14 cellular contexts compared by ENCODE assay signal in the genomic region with DNA sequence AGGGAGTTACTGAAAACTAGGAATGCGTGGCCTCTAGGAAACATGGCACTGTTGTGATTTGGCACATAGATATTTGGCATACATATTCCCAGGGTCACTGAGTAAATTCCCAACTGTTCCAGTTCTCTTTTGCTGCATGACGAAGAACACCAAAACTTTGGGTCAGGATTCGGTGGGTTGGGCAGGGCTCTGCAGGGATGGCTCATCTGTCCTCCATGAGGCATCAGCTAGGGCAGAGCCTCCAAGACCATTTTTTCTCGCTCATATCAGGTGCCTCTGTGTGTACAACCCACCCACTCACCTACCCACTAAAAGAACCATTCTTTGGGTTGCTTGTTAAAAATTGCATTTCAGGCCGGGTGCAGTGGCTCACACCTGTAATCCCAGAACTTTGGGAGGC.
"Had no signal": no experiment of that assay in that cellular context is flagged by ENCODE, and none has a peak within 500 bp of the region (broad histone marks: within the 10 kb centered on the region; RNA-seq: fewer than 3 reads in every experiment).

No MANE protein-coding gene starts in this region.

- H3K9me3 ChIP-seq: body of pancreas, pancreas had no signal

- DNase-seq: activated CD4-positive, alpha-beta T cell treated with anti-CD3 and anti-CD28 coated beads, Interleukin-2, amount 10 ng/mL, durations not matched to agents 24 days and 14 days; activated CD8-positive, alpha-beta T cell treated with anti-CD3 and anti-CD28 coated beads for 36 hours; activated naive CD4-positive, alpha-beta T cell; activated naive CD8-positive, alpha-beta T cell treated with anti-CD3 and anti-CD28 coated beads, Interleukin-2, amount 10 ng/mL, durations not matched to agents 7 days and 5 days; activated T-cell treated with anti-CD3 and anti-CD28 coated beads, Interleukin-2, amount 50 U/mL, for 1 hour; mesendoderm; naive thymus-derived CD8-positive, alpha-beta T cell; pancreas; stimulated activated CD4-positive, alpha-beta T cell treated with anti-CD3 and anti-CD28 coated beads, Interleukin-2, amount 100 ng/mL, for 24 hours; stimulated activated naive CD4-positive, alpha-beta T cell treated with Interleukin-2 at 50 U/mL for 16 hours; trophoblast cell had no signal

- H3K4me3 ChIP-seq: body of pancreas, pancreas had no signal

- H3K9me3 Mint-ChIP-seq: activated naive CD8-positive, alpha-beta T cell treated with anti-CD3 and anti-CD28 coated beads, Interleukin-2, amount 10 ng/mL, durations not matched to agents 7 days and 5 days; activated T-helper 17 cell treated with anti-CD3 and anti-CD28 coated beads, Interleukin-2, amount 50 U/mL, for 72 hours; T-helper 1 cell treated with Interleukin-12 subunit alpha and Interleukin-12 subunit beta and Interleukin-4 antibody, amounts not matched to agents 30 μg/mL and 1 μg/mL, for 36 hours had no signal

- H3K27me3 ChIP-seq: body of pancreas, pancreas had no signal

- H3K36me3 Mint-ChIP-seq: activated naive CD8-positive, alpha-beta T cell treated with anti-CD3 and anti-CD28 coated beads, Interleukin-2, amount 10 ng/mL, durations not matched to agents 7 days and 5 days had no signal

- H3K4me3 Mint-ChIP-seq: activated CD4-positive, alpha-beta T cell treated with anti-CD3 and anti-CD28 coated beads, Interleukin-2, amount 10 ng/mL, durations not matched to agents 24 days and 14 days; activated CD8-positive, alpha-beta T cell treated with anti-CD3 and anti-CD28 coated beads for 36 hours; activated naive CD8-positive, alpha-beta T cell treated with anti-CD3 and anti-CD28 coated beads, Interleukin-2, amount 10 ng/mL, durations not matched to agents 7 days and 5 days; activated T-helper 17 cell treated with anti-CD3 and anti-CD28 coated beads, Interleukin-2, amount 50 U/mL, for 72 hours; naive thymus-derived CD8-positive, alpha-beta T cell; T-helper 1 cell treated with Interleukin-12 subunit alpha and Interleukin-12 subunit beta and Interleukin-4 antibody, amounts not matched to agents 30 μg/mL and 1 μg/mL, for 36 hours had no signal

- ATAC-seq: activated CD8-positive, alpha-beta T cell treated with anti-CD3 and anti-CD28 coated beads for 36 hours; activated T-helper 17 cell treated with anti-CD3 and anti-CD28 coated beads, Interleukin-2, amount 50 U/mL, for 72 hours; body of pancreas; naive thymus-derived CD8-positive, alpha-beta T cell had no signal

- H3K27ac Mint-ChIP-seq: activated CD4-positive, alpha-beta T cell treated with anti-CD3 and anti-CD28 coated beads, Interleukin-2, amount 10 ng/mL, durations not matched to agents 24 days and 14 days; activated CD8-positive, alpha-beta T cell treated with anti-CD3 and anti-CD28 coated beads for 36 hours; activated naive CD8-positive, alpha-beta T cell treated with anti-CD3 and anti-CD28 coated beads, Interleukin-2, amount 10 ng/mL, durations not matched to agents 7 days and 5 days; activated T-helper 17 cell treated with anti-CD3 and anti-CD28 coated beads, Interleukin-2, amount 50 U/mL, for 72 hours; naive thymus-derived CD8-positive, alpha-beta T cell; T-helper 1 cell treated with Interleukin-12 subunit alpha and Interleukin-12 subunit beta and Interleukin-4 antibody, amounts not matched to agents 30 μg/mL and 1 μg/mL, for 36 hours had no signal
